In the genomic region with DNA sequence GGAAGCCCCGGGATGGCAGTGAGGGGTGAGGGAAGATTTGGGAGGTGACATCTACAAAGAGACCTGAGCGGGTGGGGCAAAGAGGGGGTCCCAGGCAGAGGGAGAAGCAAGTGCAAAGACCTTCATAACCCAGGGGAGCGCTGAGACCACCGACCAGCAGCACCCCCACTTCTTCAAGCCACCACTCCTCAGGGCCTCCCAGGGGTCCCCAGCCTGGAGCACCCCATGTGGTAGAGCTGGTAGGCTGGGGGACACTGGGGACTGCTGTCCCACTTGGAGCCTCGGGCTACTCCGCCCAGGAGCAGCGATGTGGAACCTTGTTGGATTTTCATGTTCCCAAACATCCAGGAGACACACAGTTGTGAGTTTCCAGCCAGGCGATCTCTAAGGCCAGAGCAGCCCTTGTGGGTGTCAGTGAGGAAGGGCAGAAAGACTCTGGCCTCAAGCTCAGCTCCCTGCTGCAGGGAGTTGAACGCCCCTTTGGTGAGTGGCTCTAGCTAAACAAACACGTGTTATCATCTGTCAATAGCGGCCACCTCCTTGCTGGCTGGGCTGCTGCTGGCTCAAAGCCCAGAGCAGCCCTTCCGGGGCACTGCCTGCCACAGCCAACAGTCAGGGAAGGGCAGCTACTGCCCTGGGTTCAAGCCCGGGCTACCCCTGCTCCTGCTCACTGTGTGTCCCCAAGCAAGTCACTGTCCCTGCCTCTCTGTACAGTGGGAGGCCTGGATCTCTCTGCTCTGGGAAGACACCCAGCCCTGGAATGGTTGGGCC, we compare ENCODE assay signal across 8 cellular contexts. TPM values are rescaled to one million over a fixed set of nuclear protein-coding genes. Genes with fewer than 3 reads are reported as not detected.
A peak's percentile ranks its signal among the peaks of the same experiment; 100 is the strongest.
DNase-seq lines count a peak whose midpoint lies in the region; ATAC-seq and TF ChIP-seq lines count a peak whose summit lies in the region.

No MANE protein-coding gene starts in this region.

- H3K4me2 ChIP-seq in MM.1S (ENCODE audit: low read depth, low read length): no peak overlapping the region

- H3K79me2 ChIP-seq in MM.1S (ENCODE audit: low read length): no peaks in the 10 kb centered on the region

- no peak overlapping the region for H3K9ac ChIP-seq in MM.1S (ENCODE audit: low read length)

- ATAC-seq in HG03139 (IDR thresholded peaks at IDR 0.05; ENCODE audit: unreplicated experiment): no peak
- no peak for ATAC-seq in GM19463 (IDR thresholded peaks at IDR 0.05; ENCODE audit: unreplicated experiment)

- intact Hi-C loops in adrenal gland (cut with DNase I): no loop called here
- intact Hi-C loops in dorsolateral prefrontal cortex (cut with DNase I): no loop called here

- WGBS in adrenal gland, 4 donors: 20 to 54% (median 38%) methylated on average over 6 to 13 of the region's 13 CpGs

- H3K9me3 ChIP-seq in adrenal gland (replicated peaks in 1 of 3): no peaks in the 10 kb centered on the region
- no peaks in the 10 kb centered on the region for H3K9me3 ChIP-seq in MM.1S (replicated peaks; ENCODE audit: insufficient read depth, low read length)

- H3K27me3 ChIP-seq in adrenal gland: no peaks in the 10 kb centered on the region
- no peaks in the 10 kb centered on the region for H3K27me3 ChIP-seq in MM.1S (replicated peaks; ENCODE audit: insufficient read depth, low read length)
- H3K27me3 ChIP-seq in dorsolateral prefrontal cortex: no peaks in the 10 kb centered on the region

- H4K20me1 ChIP-seq in MM.1S (ENCODE audit: insufficient read depth, low read length): no peaks in the 10 kb centered on the region

- H3K4me3 ChIP-seq in adrenal gland (no peak overlapping the region), MM.1S (ENCODE audit: low read length) (no peak overlapping the region), dorsolateral prefrontal cortex (no peak overlapping the region)

- H3K36me3 ChIP-seq in adrenal gland (replicated peaks in 1 of 2) (no peaks in the 10 kb centered on the region), MM.1S (replicated peaks; ENCODE audit: insufficient read depth, low read length) (no peaks in the 10 kb centered on the region)

- peaks cover 25 to 33% of the 10 kb centered on the region in 2 donors for H3K4me1 ChIP-seq in adrenal gland (replicated peaks in 1 of 2)
- H3K4me1 ChIP-seq in MM.1S (ENCODE audit: low read length): peaks cover 9% of the 10 kb centered on the region

- no peaks in the 10 kb centered on the region for H3F3A ChIP-seq in MM.1S (ENCODE audit: insufficient read depth, low read length)

- DNase-seq in CMK (ENCODE audit: low read depth) (peak; percentile 75), NCI-H1105 treated with DMSO at 0.1 percent for 48 hours (lab: John Stamatoyannopoulos, UW) (peak; percentile 65), adrenal gland (peak; percentile 50 to 84 (median 81)), medulla oblongata (ENCODE audit: extremely low spot score) (peak; percentile 37), MM.1S (no peak), dorsolateral prefrontal cortex (no peak)

- TF ChIP-seq CTCF in adrenal gland (IDR thresholded peaks at IDR 0.05) (no peak), MM.1S (IDR thresholded peaks at IDR 0.05; ENCODE audit: low read length) (no peak), dorsolateral prefrontal cortex (IDR thresholded peaks at IDR 0.05 in 54 of 56, conservative IDR thresholded peaks at IDR 0.05 in 2 of 56; ENCODE audit: low read depth in 1 of 56, partially characterized antibody in 56 of 56) (no peak)

- H2AFZ ChIP-seq in MM.1S (ENCODE audit: low read length): no peak overlapping the region

- TF ChIP-seq POLR2A in adrenal gland (IDR thresholded peaks at IDR 0.05): peak in 1 of 2 donors; percentile 68

- no peaks in the 10 kb centered on the region for H3K9me2 ChIP-seq in MM.1S (replicated peaks; ENCODE audit: insufficient read depth, low read length)

- H3K27ac ChIP-seq in adrenal gland (peak overlapping the region; percentile 21 to 78 (median 76)), MM.1S (ENCODE audit: low read length) (no peak overlapping the region), dorsolateral prefrontal cortex (peak overlapping the region in 18 of 59 donors; percentile 2 to 65 (median 44))

RNA-seq across cellular contexts. Expression of gene CHKA, which starts 25.7 kb away (rescaled TPM):
- 10 to 100 TPM; 26.6 to 67.0 (median 44.7) TPM for total RNA-seq in adrenal gland
- polyA plus RNA-seq in adrenal gland: 100 to 1,000 TPM in 1 of 3 donors, 10 to 100 TPM in 2; 76.1 to 105 (median 94.6) TPM
- total RNA-seq in dorsolateral prefrontal cortex: 100 to 1,000 TPM in 25 of 120 experiments, 10 to 100 TPM in 95; 56.6 to 150 (median 86.1) TPM

Comparison
In these comparisons a context has a peak if more than half of its experiments do, and no peak if none do; other contexts are left out.
1. DNase-seq: peak in CMK (single experiment), NCI-H1105 treated with DMSO at 0.1 percent for 48 hours (single experiment), adrenal gland (7 of 7) and medulla oblongata (single experiment); none in MM.1S (single experiment) and dorsolateral prefrontal cortex (0 of 10).